In genomic region chr2:240586198-240586918, GRCh38 we compare ENCODE assay signal across 1 cellular context.
TF ChIP-seq lines count a peak whose summit lies in the region.

Gene CAPN10, plus strand, starts transcription at chr2:240586734. Its CDS starts 178 bp downstream, at chr2:240586912.

TF ChIP-seq in GM23338, 12 proteins besides CTCF, POLR2A, EP300 and RAD21 (continued from another document):
- TF ChIP-seq REST (IDR thresholded peaks at IDR 0.05; ENCODE audit: unreplicated experiment) = no peak
TF ChIP-seq in GM23338: peak in this region for 3.
